15 cellular contexts compared by ENCODE assay signal in the genomic region with DNA sequence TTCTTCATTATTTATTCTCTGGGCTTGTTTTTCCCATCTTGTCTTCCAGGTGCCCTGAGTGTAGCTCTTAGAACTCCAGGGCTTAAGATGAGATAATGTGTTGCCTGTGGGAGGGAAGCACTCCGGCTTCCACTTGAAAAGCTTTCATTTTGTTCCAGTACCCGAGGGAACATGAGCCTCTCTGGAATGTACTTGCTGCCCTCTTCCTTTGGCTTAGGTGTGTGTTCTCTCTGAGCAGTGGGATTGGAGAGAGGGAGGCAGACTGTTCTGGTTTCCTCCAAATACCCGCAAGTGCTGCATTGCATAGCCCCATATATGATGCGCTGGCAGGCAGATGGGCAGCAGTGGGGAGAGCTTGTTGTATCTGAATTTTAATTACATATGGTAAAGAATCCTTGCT. TPM values are rescaled to one million over a fixed set of nuclear protein-coding genes. Genes with fewer than 3 reads are reported as not detected.
DNase-seq lines count a peak whose midpoint lies in the region; ATAC-seq, FAIRE-seq and TF ChIP-seq lines count a peak whose summit lies in the region.
"Had no signal": no experiment of that assay in that cellular context is flagged by ENCODE, and none has a peak within 500 bp of the region (broad histone marks: within the 10 kb centered on the region; RNA-seq: fewer than 3 reads in every experiment).

No MANE protein-coding gene starts in this region.

- TF ChIP-seq EP300 in HepG2 (IDR thresholded peaks at IDR 0.05; ENCODE audit: low read depth in 2 of 2, low read length in 2 of 2), result no peak
- no peak for TF ChIP-seq EP300 in HepG2 (CRISPR knock-in tag; IDR thresholded peaks at IDR 0.05; ENCODE audit: borderline replicate concordance)

- H2AK5ac ChIP-seq in mesendoderm (ENCODE audit: low read length), result no peak overlapping the region

- POLR2A ChIA-PET in HepG2 (lab: Yijun Ruan, JAX), result no interaction called here

- in situ Hi-C loops in ACHN (cut with HindIII; ENCODE audit: low pct_ligation_motif_present, low pct_unique_long_range_greater_than_20kb, low sequenced_read_pairs), result no loop called here
- in situ Hi-C loops in HepG2 (cut with HindIII; ENCODE audit: extremely low pct_ligation_motif_present, low pct_unique_long_range_greater_than_20kb), result no loop called here

- H4K20me1 ChIP-seq in Loucy (ENCODE audit: insufficient read depth, low read length, poor library complexity, severe bottlenecking) (no peaks in the 10 kb centered on the region), HepG2 (ENCODE audit: insufficient read depth, low read length) (no peaks in the 10 kb centered on the region)

- no peak overlapping the region for H4K5ac ChIP-seq in mesendoderm (ENCODE audit: low read length)

- no peaks in the 10 kb centered on the region for H3K79me2 ChIP-seq in Loucy (ENCODE audit: insufficient read depth, low read length)
- H3K79me2 ChIP-seq in mesendoderm (ENCODE audit: control insufficient read depth, insufficient read depth, low read length), result no peaks in the 10 kb centered on the region
- H3K79me2 ChIP-seq in HepG2 (ENCODE audit: insufficient read depth, low read length), result no peaks in the 10 kb centered on the region

- H3F3A ChIP-seq in Loucy (ENCODE audit: low read depth), result 0 out of 2 replicates have a peak, but pooled peaks cover 3% of the 10 kb centered on the region

- H2BK120ac ChIP-seq in mesendoderm (ENCODE audit: low read depth, low read length), result no peak overlapping the region

- H4K8ac ChIP-seq in mesendoderm (ENCODE audit: low read depth, low read length), result no peak overlapping the region

- H3K27me3 ChIP-seq in Loucy (ENCODE audit: insufficient read depth, low read length, poor library complexity, severe bottlenecking) (no peaks in the 10 kb centered on the region), bronchial epithelial cell (ENCODE audit: control insufficient read depth, insufficient read depth, low read length) (no peaks in the 10 kb centered on the region), mesendoderm (ENCODE audit: insufficient read depth, low read length, poor library complexity) (no peaks in the 10 kb centered on the region), HepG2 (ENCODE audit: control insufficient read depth in 1 of 2, insufficient read depth in 2 of 2, low read length in 2 of 2) (no peaks in the 10 kb centered on the region)
- H3K27me3 ChIP-seq: adrenal gland, stomach had no signal

- H3K4me2 ChIP-seq in Loucy (ENCODE audit: low read depth, low read length, poor library complexity, severe bottlenecking) (peak overlapping the region; percentile 68), mesendoderm (ENCODE audit: low read length) (no peak overlapping the region), HepG2 (ENCODE audit: low read depth, low read length) (no peak overlapping the region)
- H3K4me2 ChIP-seq: SK-N-SH had no signal

- DNase-seq in ACHN, result peak; percentile 13
- peak; percentile 63 for DNase-seq in bronchial epithelial cell (ENCODE audit: low read depth)
- DNase-seq in mesendoderm, result peak; percentile 62
- no peak for DNase-seq in NOMO-1 (lab: John Stamatoyannopoulos, UW; ENCODE audit: unreplicated experiment in 2 of 2)
- DNase-seq in HepG2 (ENCODE audit: low spot score), result no peak
- DNase-seq: activated CD4-positive, alpha-beta T cell treated with anti-CD3 and anti-CD28 coated beads, Interleukin-2, amount 50 U/mL, for 4 hours; adrenal gland; SK-N-SH; stimulated activated CD4-positive, alpha-beta T cell treated with anti-CD3 and anti-CD28 coated beads, Interleukin-1b, Interleukin-23, amount 100 ng/mL, for 48 hours; stomach had no signal

- H3K23ac ChIP-seq in mesendoderm (ENCODE audit: low read length), result no peak overlapping the region

- CTCF ChIA-PET in HepG2 (lab: Yijun Ruan, JAX; ENCODE audit: low intra/inter-chr PET ratio, low total read pairs), result no interaction called here

- no peak for ATAC-seq in HG02870 (IDR thresholded peaks at IDR 0.05; ENCODE audit: unreplicated experiment)
- ATAC-seq in HG02852 (IDR thresholded peaks at IDR 0.05; ENCODE audit: unreplicated experiment), result no peak
- ATAC-seq in HepG2, result no peak

- peaks cover 68% of the 10 kb centered on the region for H3K4me1 ChIP-seq in Loucy (ENCODE audit: insufficient read depth, low read length, poor library complexity, severe bottlenecking)
- H3K4me1 ChIP-seq in mesendoderm (ENCODE audit: control insufficient read depth, low read depth, low read length), result peaks cover 5% of the 10 kb centered on the region
- no peaks in the 10 kb centered on the region for H3K4me1 ChIP-seq in HepG2 (ENCODE audit: insufficient read depth, low read length)
- H3K4me1 ChIP-seq: adrenal gland, stomach had no signal

- H3K4ac ChIP-seq in mesendoderm (ENCODE audit: low read depth, low read length), result no peak overlapping the region

- FAIRE-seq in bronchial epithelial cell (lab: Jason Lieb, UNC) (peak; percentile 28), HepG2 (lab: Jason Lieb, UNC) (no peak)
- FAIRE-seq: endometrium had no signal

- H3K36me3 ChIP-seq in Loucy (ENCODE audit: insufficient read depth, low read length), result no peaks in the 10 kb centered on the region
- no peaks in the 10 kb centered on the region for H3K36me3 ChIP-seq in bronchial epithelial cell (ENCODE audit: control insufficient read depth, insufficient read depth, low read length)
- no peaks in the 10 kb centered on the region for H3K36me3 ChIP-seq in mesendoderm (ENCODE audit: control insufficient read depth, insufficient read depth, low read length)
- no peaks in the 10 kb centered on the region for H3K36me3 ChIP-seq in HepG2 (replicated peaks in 1 of 2; ENCODE audit: control insufficient read depth in 1 of 2, insufficient read depth in 2 of 2, low read length in 2 of 2)
- H3K36me3 ChIP-seq: adrenal gland, stomach had no signal

- no TSS peak for BruUV-seq in HepG2 (replicated peaks; lab: Mats Ljungman, UMichigan)

- H2BK15ac ChIP-seq in mesendoderm (replicated peaks; ENCODE audit: low read depth), result no peak overlapping the region

- no peak for TF ChIP-seq POLR2A in HepG2 (IDR thresholded peaks at IDR 0.05; ENCODE audit: insufficient read depth in 1 of 2, low read depth in 2 of 2, low read length in 2 of 2)

- peak overlapping the region; percentile 59 for H3K9ac ChIP-seq in Loucy (ENCODE audit: low read depth, low read length, poor library complexity, severe bottlenecking)
- H3K9ac ChIP-seq in mesendoderm (ENCODE audit: low read length), result no peak overlapping the region
- H3K9ac ChIP-seq in HepG2 (ENCODE audit: insufficient read depth, low read depth, low read length), result no peak overlapping the region
- H3K9ac ChIP-seq: SK-N-SH had no signal

- no peaks in the 10 kb centered on the region for H3K9me2 ChIP-seq in Loucy (replicated peaks; ENCODE audit: low read depth, low read length)
- H3K9me2 ChIP-seq: SK-N-SH had no signal

- no peak for TF ChIP-seq CTCF in Loucy (conservative IDR thresholded peaks at IDR 0.05; ENCODE audit: low read length)
- no peak for TF ChIP-seq CTCF in bronchial epithelial cell (IDR thresholded peaks at IDR 0.05; ENCODE audit: insufficient read depth, low read length, severe bottlenecking)
- TF ChIP-seq CTCF in HepG2 (CRISPR knock-in tag; IDR thresholded peaks at IDR 0.05), result no peak

- TF ChIP-seq RAD21 in HepG2 (CRISPR knock-in tag; IDR thresholded peaks at IDR 0.05), result no peak

- intact Hi-C loops in HepG2 (cut with micrococcal nuclease; ENCODE audit: unreplicated experiment), result no loop called here

- H3K9me3 ChIP-seq in Loucy (ENCODE audit: insufficient read depth, low read depth, low read length), result no peaks in the 10 kb centered on the region
- H3K9me3 ChIP-seq in HepG2 (ENCODE audit: low read length), result no peaks in the 10 kb centered on the region
- H3K9me3 ChIP-seq: adrenal gland, SK-N-SH, stomach had no signal

- no peak overlapping the region for H2BK5ac ChIP-seq in mesendoderm (ENCODE audit: low read length)

- peak overlapping the region; percentile 54 for H3K4me3 ChIP-seq in Loucy (ENCODE audit: low read length, poor library complexity, severe bottlenecking)
- no peak overlapping the region for H3K4me3 ChIP-seq in bronchial epithelial cell (ENCODE audit: low read depth, low read length)
- H3K4me3 ChIP-seq in mesendoderm (ENCODE audit: low read length), result no peak overlapping the region
- H3K4me3 ChIP-seq in HepG2 (replicated peaks in 1 of 3; ENCODE audit: insufficient read depth in 1 of 3, low read depth in 2 of 3, low read length in 3 of 3), result no peak overlapping the region
- H3K4me3 ChIP-seq: adrenal gland, stomach had no signal

- no CpG with 5 or more reads among the region's 4 CpGs for WGBS in mesendoderm (ENCODE audit: extremely low coverage, insufficient coverage, low lambda C conversion rate)
- 33% methylated on average over 4 of the region's 4 CpGs for WGBS in HepG2 (ENCODE audit: low lambda C conversion rate)

- H3K27ac ChIP-seq in mesendoderm (ENCODE audit: low read depth, low read length), result no peak overlapping the region
- no peak overlapping the region for H3K27ac ChIP-seq in HepG2 (ENCODE audit: extremely low read length, insufficient read depth, low read length)
- H3K27ac ChIP-seq: adrenal gland, stomach had no signal

- H2AFZ ChIP-seq in Loucy (ENCODE audit: low read length) (0 out of 2 replicates have a peak overlapping the region, but pooled peaks have one; percentile 8), HepG2 (ENCODE audit: low read length) (no peak overlapping the region)

- H3K18ac ChIP-seq in mesendoderm (ENCODE audit: low read length), result no peak overlapping the region

- H3K56ac ChIP-seq in mesendoderm (ENCODE audit: low read length), result no peak overlapping the region

- H3K79me1 ChIP-seq in mesendoderm (ENCODE audit: low read length), result no peaks in the 10 kb centered on the region

RNA-seq across cellular contexts. Expression of gene DTHD1, which starts 0.9 kb away (rescaled TPM):
- total RNA-seq in bronchial epithelial cell (under 0.01 TPM in 2 replicates), HepG2 (2016; rRNA removed; fragmentation: Illumina TruSeq; extraction: Trizol) (not detected in 2 replicates)
- not detected for polyA plus RNA-seq in mesendoderm (2013, experiment 1 of 2)
- not detected for polyA plus RNA-seq in mesendoderm (2013, experiment 2 of 2)
- not detected in 2 replicates for total RNA-seq in HepG2 (2016; cell fraction: cytosol; rRNA removed; fragmentation: Illumina TruSeq; extraction: Trizol; ENCODE audit: low read depth)
- not detected in 2 replicates for total RNA-seq in HepG2 (2016; cell fraction: insoluble cytoplasmic fraction; rRNA removed; fragmentation: Illumina TruSeq; extraction: Trizol)
- not detected in 2 replicates for total RNA-seq in HepG2 (2016; cell fraction: membrane; rRNA removed; fragmentation: Illumina TruSeq; extraction: Trizol)
- not detected in 2 replicates for total RNA-seq in HepG2 (2016; cell fraction: nucleus; rRNA removed; fragmentation: Illumina TruSeq; extraction: Trizol)
- polyA plus RNA-seq in HepG2 (2011; rRNA removed), result not detected in 2 replicates
- polyA plus RNA-seq in HepG2 (2011; cell fraction: cytosol; rRNA removed), result not detected in 2 replicates
- polyA plus RNA-seq in HepG2 (2011; cell fraction: nucleus; rRNA removed), result not detected in 2 replicates
- polyA plus RNA-seq in HepG2 (2012), result not detected in 2 replicates
- not detected in 2 replicates for polyA plus RNA-seq in HepG2 (2016; cell fraction: cytosol; fragmentation: Illumina TruSeq; extraction: Trizol; ENCODE audit: low read depth)
- polyA plus RNA-seq in HepG2 (2016; cell fraction: insoluble cytoplasmic fraction; fragmentation: Illumina TruSeq; extraction: Trizol; ENCODE audit: low read depth), result not detected in 2 replicates
- not detected in 2 replicates for polyA plus RNA-seq in HepG2 (2016; cell fraction: membrane; fragmentation: Illumina TruSeq; extraction: Trizol; ENCODE audit: low read depth)
- not detected in 2 replicates for polyA plus RNA-seq in HepG2 (2016; cell fraction: nucleus; fragmentation: Illumina TruSeq; extraction: Trizol; ENCODE audit: insufficient read depth, low read depth)
- not detected in 2 replicates for polyA minus RNA-seq in HepG2 (2011; rRNA and poly(A)+ RNA removed; ENCODE audit: low replicate concordance)
- polyA minus RNA-seq in HepG2 (2011; cell fraction: cytosol; rRNA and poly(A)+ RNA removed), result not detected in 2 replicates
- not detected in 2 replicates for polyA minus RNA-seq in HepG2 (2011; cell fraction: nucleus; rRNA and poly(A)+ RNA removed)
- polyA plus RNA-seq: BJ, SK-N-SH, stomach had no signal

RNA-seq across cellular contexts. Expression of gene ARAP2, which starts 36.2 kb away (rescaled TPM):
- 46.3 and 62.9 TPM in 2 replicates for total RNA-seq in bronchial epithelial cell
- 1.2 TPM for polyA plus RNA-seq in mesendoderm (2013, experiment 1 of 2)
- polyA plus RNA-seq in mesendoderm (2013, experiment 2 of 2), result 1.2 TPM
- total RNA-seq in HepG2 (2016; rRNA removed; fragmentation: Illumina TruSeq; extraction: Trizol), result 1.4 and 1.5 TPM in 2 replicates
- 1.5 and 1.8 TPM in 2 replicates for total RNA-seq in HepG2 (2016; cell fraction: cytosol; rRNA removed; fragmentation: Illumina TruSeq; extraction: Trizol; ENCODE audit: low read depth)
- 0.95 and 0.97 TPM in 2 replicates for total RNA-seq in HepG2 (2016; cell fraction: insoluble cytoplasmic fraction; rRNA removed; fragmentation: Illumina TruSeq; extraction: Trizol)
- 1.00 and 1.2 TPM in 2 replicates for total RNA-seq in HepG2 (2016; cell fraction: membrane; rRNA removed; fragmentation: Illumina TruSeq; extraction: Trizol)
- 4.1 and 5.6 TPM in 2 replicates for total RNA-seq in HepG2 (2016; cell fraction: nucleus; rRNA removed; fragmentation: Illumina TruSeq; extraction: Trizol)
- 0.16 and 0.37 TPM in 2 replicates for polyA plus RNA-seq in HepG2 (2011; rRNA removed)
- polyA plus RNA-seq in HepG2 (2011; cell fraction: cytosol; rRNA removed), result 0.09 TPM in 2 replicates
- polyA plus RNA-seq in HepG2 (2011; cell fraction: nucleus; rRNA removed), result 0.14 and 0.35 TPM in 2 replicates
- polyA plus RNA-seq in HepG2 (2012), result 0.13 and 0.16 TPM in 2 replicates
- 0.02 and 0.10 TPM in 2 replicates for polyA plus RNA-seq in HepG2 (2016; cell fraction: cytosol; fragmentation: Illumina TruSeq; extraction: Trizol; ENCODE audit: low read depth)
- polyA plus RNA-seq in HepG2 (2016; cell fraction: insoluble cytoplasmic fraction; fragmentation: Illumina TruSeq; extraction: Trizol; ENCODE audit: low read depth), result 0.32 and 0.37 TPM in 2 replicates
- 0.03 and 0.15 TPM in 2 replicates for polyA plus RNA-seq in HepG2 (2016; cell fraction: membrane; fragmentation: Illumina TruSeq; extraction: Trizol; ENCODE audit: low read depth)
- 0.53 and 0.87 TPM in 2 replicates for polyA plus RNA-seq in HepG2 (2016; cell fraction: nucleus; fragmentation: Illumina TruSeq; extraction: Trizol; ENCODE audit: insufficient read depth, low read depth)
- polyA minus RNA-seq in HepG2 (2011; rRNA and poly(A)+ RNA removed; ENCODE audit: low replicate concordance), result 0.74 and 12.3 TPM in 2 replicates
- polyA minus RNA-seq in HepG2 (2011; cell fraction: cytosol; rRNA and poly(A)+ RNA removed), result 0.49 and 0.70 TPM in 2 replicates
- 3.1 and 4.7 TPM in 2 replicates for polyA minus RNA-seq in HepG2 (2011; cell fraction: nucleus; rRNA and poly(A)+ RNA removed)
- polyA plus RNA-seq: BJ, SK-N-SH had no signal

Comparison
In these comparisons a context has a peak if more than half of its experiments do, and no peak if none do; other contexts are left out.
1. DNase-seq: peak in ACHN (single experiment), bronchial epithelial cell (single experiment) and mesendoderm (single experiment); none in NOMO-1 (0 of 2) and HepG2 (single experiment).